In the genomic region with DNA sequence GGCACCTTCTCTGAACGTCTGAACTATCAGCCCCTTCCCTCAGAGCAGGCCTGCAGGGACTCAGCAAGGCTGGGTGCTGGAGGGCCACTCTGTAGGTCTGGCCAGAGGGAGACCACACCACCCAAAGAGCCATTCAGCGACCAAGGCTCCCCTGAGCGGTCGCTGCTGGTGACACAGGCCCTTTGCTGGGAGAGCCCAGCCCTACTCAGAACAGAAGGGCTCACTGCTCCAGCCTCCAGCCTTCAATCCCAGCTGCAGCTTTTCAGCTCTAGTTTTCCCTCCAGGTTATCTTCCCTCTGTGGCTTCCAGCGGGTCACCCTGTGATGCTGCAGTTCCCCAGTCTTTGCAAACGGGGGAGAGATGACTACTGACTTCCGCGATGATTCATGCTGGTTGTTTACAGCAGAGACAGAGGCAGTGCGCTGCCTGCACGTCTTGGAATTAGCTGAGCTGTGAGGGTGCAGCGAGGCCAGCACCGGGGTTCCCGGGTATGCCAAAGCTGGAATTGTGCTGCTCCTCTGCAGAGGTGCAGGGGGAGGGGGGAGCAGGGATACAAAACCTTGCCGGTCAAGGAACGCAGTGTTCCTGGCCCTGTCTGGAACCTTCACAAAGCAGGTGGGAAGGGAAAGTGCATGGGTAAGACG, we compare ENCODE assay signal across 8 cellular contexts.
A peak's percentile ranks its signal among the peaks of the same experiment; 100 is the strongest.
DNase-seq lines count a peak whose midpoint lies in the region; ATAC-seq and TF ChIP-seq lines count a peak whose summit lies in the region.

No MANE protein-coding gene starts in this region.

- DNase-seq in AG10803 (ENCODE audit: low read depth) (peak; percentile 74), KG1 (lab: John Stamatoyannopoulos, UW) (peak; percentile 48), fibroblast of lung (ENCODE audit: low read depth in 2 of 2) (peak; percentile 90 to 94), nephron progenitor cell (peak; percentile 20), tibial nerve (ENCODE audit: low spot score in 2 of 2) (peak; percentile 16 to 51), T-helper 9 cell (no peak)
- peak; percentile 41 to 53 for DNase-seq in activated CD4-positive, alpha-beta T cell treated with anti-CD3 and anti-CD28 coated beads, Interleukin-2, amount 50 U/mL, for 48 hours

- H4K20me1 ChIP-seq in fibroblast of lung (ENCODE audit: control insufficient read depth, extremely low read depth, insufficient read depth, low read length) = no peaks in the 10 kb centered on the region

- H3K27ac ChIP-seq in fibroblast of lung (ENCODE audit: insufficient read depth, low read length) = peak overlapping the region; percentile 72
- peak overlapping the region in 3 of 4 donors; percentile 55 to 75 (median 72) for H3K27ac ChIP-seq in tibial nerve

- ATAC-seq in HG03457 (IDR thresholded peaks at IDR 0.05; ENCODE audit: unreplicated experiment) = no peak

- no peak overlapping the region for H3K9ac ChIP-seq in fibroblast of lung (ENCODE audit: insufficient read depth, low read length)

- H3K4me1 Mint-ChIP-seq in nephron progenitor cell = peaks cover 62% of the 10 kb centered on the region

- no peaks in the 10 kb centered on the region for H3K9me3 ChIP-seq in fibroblast of lung (ENCODE audit: control insufficient read depth, insufficient read depth, low read depth, low read length)
- H3K9me3 ChIP-seq in tibial nerve = no peaks in the 10 kb centered on the region

- no peaks in the 10 kb centered on the region for H3K9me3 Mint-ChIP-seq in nephron progenitor cell

- H3K4me2 ChIP-seq in fibroblast of lung (ENCODE audit: extremely low read depth, insufficient read depth, low read length) = peak overlapping the region; percentile 93

- H3K36me3 Mint-ChIP-seq in nephron progenitor cell (ENCODE audit: low read depth) = no peaks in the 10 kb centered on the region

- H3K27me3 Mint-ChIP-seq in nephron progenitor cell (ENCODE audit: low read depth, poor library complexity) = peaks cover 3% of the 10 kb centered on the region

- WGBS in tibial nerve, 2 donors = 51 to 57% methylated on average over 13 to 16 of the region's 16 CpGs

- no peak for TF ChIP-seq CTCF in AG10803 (conservative IDR thresholded peaks at IDR 0.05; ENCODE audit: low read length)
- no peak for TF ChIP-seq CTCF in fibroblast of lung (conservative IDR thresholded peaks at IDR 0.05 in 1 of 2, IDR thresholded peaks at IDR 0.05 in 1 of 2; ENCODE audit: low read depth in 1 of 2, low read length in 2 of 2)
- TF ChIP-seq CTCF in nephron progenitor cell (IDR thresholded peaks at IDR 0.05) = no peak
- peak in 1 of 5 experiments; percentile 9 for TF ChIP-seq CTCF in tibial nerve (IDR thresholded peaks at IDR 0.05)

- peak overlapping the region; percentile 64 for H3K4me3 Mint-ChIP-seq in nephron progenitor cell

- H3K36me3 ChIP-seq in fibroblast of lung (ENCODE audit: control insufficient read depth, insufficient read depth, low read length) = no peaks in the 10 kb centered on the region
- H3K36me3 ChIP-seq in tibial nerve = no peaks in the 10 kb centered on the region

- peak overlapping the region; percentile 69 for H3K27ac Mint-ChIP-seq in nephron progenitor cell

- TF ChIP-seq POLR2A in tibial nerve (IDR thresholded peaks at IDR 0.05) = no peak

- H3K4me3 ChIP-seq in AG10803 (ENCODE audit: low read length) = no peak overlapping the region; the same call in 1 of the 2 replicates
- H3K4me3 ChIP-seq in fibroblast of lung (replicated peaks in 1 of 4; ENCODE audit: control extremely low read depth in 1 of 4, insufficient read depth in 1 of 4, low read depth in 3 of 4, low read length in 4 of 4) = no peak overlapping the region
- no peak overlapping the region for H3K4me3 ChIP-seq in tibial nerve

- H2AFZ ChIP-seq in fibroblast of lung (ENCODE audit: low read length) = peak overlapping the region; percentile 39

- no peaks in the 10 kb centered on the region for H3K79me2 ChIP-seq in fibroblast of lung (ENCODE audit: control insufficient read depth, insufficient read depth, low read length)

- no peaks in the 10 kb centered on the region for H3K27me3 ChIP-seq in fibroblast of lung (ENCODE audit: control insufficient read depth, insufficient read depth, low read length)
- no peaks in the 10 kb centered on the region for H3K27me3 ChIP-seq in tibial nerve

- peak in 1 of 2 donors; percentile 46 for TF ChIP-seq EP300 in tibial nerve (IDR thresholded peaks at IDR 0.05)

- peaks cover 25% of the 10 kb centered on the region for H3K4me1 ChIP-seq in fibroblast of lung (ENCODE audit: control insufficient read depth, extremely low read depth, insufficient read depth, low read length)
- H3K4me1 ChIP-seq in tibial nerve = peaks cover 0 to 38% (median 22%) of the 10 kb centered on the region in 4 donors
